Comparison of ENCODE assay signal across 1 cellular context in genomic region chr2:85504434-85505261, GRCh38.
A peak's percentile ranks its signal among the peaks of the same experiment; 100 is the strongest.
TF ChIP-seq lines count a peak whose summit lies in the region.

No MANE protein-coding gene starts in this region.

TF ChIP-seq in HCT116, 20 proteins besides CTCF, POLR2A, EP300 and RAD21 (continued from another document):
- TF ChIP-seq ZBTB33 (IDR thresholded peaks at IDR 0.05; ENCODE audit: extremely low read depth, insufficient replicate concordance, low read length) (no peak), YY1 (IDR thresholded peaks at IDR 0.05; ENCODE audit: extremely low read depth, insufficient replicate concordance, low read depth, low read length) (peak; percentile 17)
